Comparison of ENCODE assay signal across 16 cellular contexts in the genomic region with DNA sequence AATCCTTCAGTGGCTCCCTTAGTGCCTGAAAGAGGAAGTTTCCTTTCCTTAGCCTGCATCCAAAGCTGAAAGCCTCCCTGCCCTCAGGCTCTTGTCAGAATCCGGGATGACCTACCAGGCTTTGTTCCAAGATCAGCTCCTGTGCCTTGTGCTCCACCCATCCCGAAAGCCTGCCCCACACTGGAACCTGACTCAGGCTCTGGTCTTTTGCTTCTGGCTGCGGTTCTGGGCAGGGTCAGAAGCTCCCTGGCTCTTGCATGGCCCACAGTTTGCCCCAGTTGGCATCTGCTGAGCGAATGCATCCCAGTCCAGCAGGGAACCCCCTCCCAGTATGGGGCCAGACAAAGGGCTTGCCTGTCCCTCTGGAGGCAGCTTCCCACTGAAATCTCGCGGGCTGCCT. TPM values are rescaled to one million over a fixed set of nuclear protein-coding genes. Genes with fewer than 3 reads are reported as not detected.
DNase-seq lines count a peak whose midpoint lies in the region; ATAC-seq, FAIRE-seq and TF ChIP-seq lines count a peak whose summit lies in the region.
"Had no signal": no experiment of that assay in that cellular context is flagged by ENCODE, and none has a peak within 500 bp of the region (broad histone marks: within the 10 kb centered on the region; RNA-seq: fewer than 3 reads in every experiment).

No MANE protein-coding gene starts in this region.

- H4K20me1 ChIP-seq in OCI-LY7 (ENCODE audit: insufficient read depth, low read length) = no peaks in the 10 kb centered on the region

- H3K4me1 ChIP-seq in SJCRH30 (no peaks in the 10 kb centered on the region), OCI-LY7 (ENCODE audit: insufficient read depth, low read length, poor library complexity, severe bottlenecking) (no peaks in the 10 kb centered on the region)
- H3K4me1 ChIP-seq: spleen had no signal

- TF ChIP-seq CTCF in RWPE1 (conservative IDR thresholded peaks at IDR 0.05; ENCODE audit: low read depth) (no peak), fibroblast of villous mesenchyme (IDR thresholded peaks at IDR 0.05; ENCODE audit: insufficient read depth, low read depth, low read length) (no peak), OCI-LY7 (conservative IDR thresholded peaks at IDR 0.05; ENCODE audit: low read length) (no peak)

- H3K9me3 ChIP-seq in SJCRH30 (replicated peaks) (no peaks in the 10 kb centered on the region), OCI-LY7 (ENCODE audit: low read length) (no peaks in the 10 kb centered on the region)
- H3K9me3 ChIP-seq: spleen had no signal

- no peaks in the 10 kb centered on the region for H3K36me3 ChIP-seq in SJCRH30
- no peaks in the 10 kb centered on the region for H3K36me3 ChIP-seq in OCI-LY7 (ENCODE audit: insufficient read depth, low read length)
- H3K36me3 ChIP-seq: spleen had no signal

- intact Hi-C loops in left ventricle myocardium superior (cut with micrococcal nuclease) = no loop called here
- intact Hi-C loops in Right ventricle myocardium superior (cut with DNase I) = no loop called here
- intact Hi-C loops in OCI-LY7 (cut with micrococcal nuclease; ENCODE audit: unreplicated experiment) = no loop called here

- DNase-seq in left ventricle myocardium superior (no peak), Right ventricle myocardium superior (no peak), RWPE1 (ENCODE audit: low spot score) (peak; percentile 88), fibroblast of villous mesenchyme (ENCODE audit: low read depth) (peak; percentile 32), urothelium cell line (ENCODE audit: low spot score) (no peak), SJCRH30 (no peak), OCI-LY7 (ENCODE audit: low spot score) (no peak)
- DNase-seq: activated CD4-positive, alpha-beta T cell treated with anti-CD3 and anti-CD28 coated beads for 36 hours; activated T-cell treated with anti-CD3 and anti-CD28 coated beads, Interleukin-2, amount 50 U/mL, for 4 hours; DMS153; erythroblast; NCI-H1105; spleen; T-helper 1 cell had no signal

- H3K27ac ChIP-seq in RWPE1 (peak overlapping the region; percentile 60), SJCRH30 (no peak overlapping the region), OCI-LY7 (ENCODE audit: low read depth, low read length, poor library complexity, severe bottlenecking) (no peak overlapping the region)
- H3K27ac ChIP-seq: spleen had no signal

- no peak overlapping the region for H3K4me2 ChIP-seq in OCI-LY7 (ENCODE audit: low read length)

- peak; percentile 9 for FAIRE-seq in urothelium cell line (lab: Jason Lieb, UNC)
- FAIRE-seq: HepG2 had no signal

- H3K27me3 ChIP-seq in SJCRH30 = no peaks in the 10 kb centered on the region
- H3K27me3 ChIP-seq: spleen had no signal

- POLR2A ChIA-PET in RWPE1 (lab: Yijun Ruan, JAX; ENCODE audit: low non-redundant PET) = no interaction called here
- POLR2A ChIA-PET in OCI-LY7 (lab: Charles Lee) = interaction anchor here (0.6 kb wide), 1 partner anchor 15 kb away, joined by 4 read pairs; no protein-coding TSS in a partner anchor

- no peak overlapping the region for H3K4me3 ChIP-seq in fibroblast of villous mesenchyme (ENCODE audit: low read depth, low read length)
- H3K4me3 ChIP-seq in SJCRH30 = no peak overlapping the region
- H3K4me3 ChIP-seq in OCI-LY7 (ENCODE audit: low read depth, low read length, poor library complexity, severe bottlenecking) = no peak overlapping the region
- H3K4me3 ChIP-seq: spleen had no signal

- H2AFZ ChIP-seq in OCI-LY7 (ENCODE audit: low read length) = no peak overlapping the region

- CTCF ChIA-PET in RWPE1 (lab: Yijun Ruan, JAX) = interaction anchor here (0.6 to 1.0 kb wide), 3 partner anchors 22 to 363 kb away, joined by 3 to 7 read pairs (median 3); no protein-coding TSS in a partner anchor
- CTCF ChIA-PET in OCI-LY7 (lab: Charles Lee; ENCODE audit: unreplicated experiment) = no interaction called here

- no TSS peak for BruUV-seq in OCI-LY7 (replicated peaks; lab: Mats Ljungman, UMichigan)

- H3K9me2 ChIP-seq in OCI-LY7 (ENCODE audit: insufficient read depth, low read length) = no peaks in the 10 kb centered on the region

- ATAC-seq in left ventricle myocardium superior = peak; percentile 50
- no peak for ATAC-seq in Right ventricle myocardium superior (ENCODE audit: poor library complexity)
- no peak for ATAC-seq in HG03469 (IDR thresholded peaks at IDR 0.05; ENCODE audit: unreplicated experiment)
- ATAC-seq: activated CD4-positive, alpha-beta T cell treated with anti-CD3 and anti-CD28 coated beads for 36 hours; activated T-cell treated with anti-CD3 and anti-CD28 coated beads, Interleukin-2, amount 50 U/mL, for 4 hours; HepG2 had no signal

- H3K79me2 ChIP-seq in OCI-LY7 (ENCODE audit: insufficient read depth, low read depth, low read length) = no peaks in the 10 kb centered on the region

RNA-seq across cellular contexts. Expression of gene KIF23, which starts 25.9 kb away (rescaled TPM):
- total RNA-seq in left ventricle myocardium superior (0.45 TPM), Right ventricle myocardium superior (0.70 TPM), fibroblast of villous mesenchyme (34.5 and 60.5 TPM in 2 replicates), OCI-LY7 (2022) (61.6 and 76.5 TPM in 2 replicates)
- total RNA-seq in SJCRH30 (2014; rRNA removed; shearing (Covaris generic)) = 127 and 137 TPM in 2 replicates
- 54.0 and 66.1 TPM in 2 replicates for total RNA-seq in OCI-LY7 (2014; rRNA removed; shearing (Covaris generic))

Comparison
In these comparisons a context has a peak if more than half of its experiments do, and no peak if none do; other contexts are left out.
1. DNase-seq: peak in RWPE1 (single experiment) and fibroblast of villous mesenchyme (single experiment); none in left ventricle myocardium superior (single experiment), Right ventricle myocardium superior (single experiment), urothelium cell line (single experiment), SJCRH30 (0 of 2) and OCI-LY7 (single experiment).
2. RNA of gene KIF23, which starts 25.9 kb away (total RNA-seq): 127 to 137 TPM in SJCRH30, 54.0 to 76.5 TPM in OCI-LY7 and 34.5 to 60.5 TPM in fibroblast of villous mesenchyme; 0.70 TPM in Right ventricle myocardium superior (single experiment) and 0.45 TPM in left ventricle myocardium superior (single experiment); every median in the first group is over 10 times any median in the second.